Comparison of ENCODE assay signal across 14 cellular contexts in the genomic region with DNA sequence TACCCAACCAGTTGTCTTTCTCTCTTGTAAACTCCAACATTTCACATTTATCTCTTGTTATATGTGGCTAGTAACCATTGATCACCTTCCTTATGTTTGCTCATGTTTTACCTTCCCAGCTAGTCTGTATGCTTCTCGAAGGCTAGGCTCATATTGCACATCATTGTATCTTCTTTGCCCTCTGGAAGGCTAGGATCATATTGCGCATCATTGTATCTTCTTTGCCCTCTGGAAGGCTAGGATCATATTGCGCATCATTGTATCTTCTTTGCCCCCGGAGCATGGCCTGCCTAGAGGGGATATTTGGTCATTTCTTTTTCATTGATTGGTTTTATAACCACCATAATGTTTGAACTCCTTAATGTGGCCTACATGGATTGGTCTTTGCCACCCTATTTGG. TPM values are rescaled to one million over a fixed set of nuclear protein-coding genes. Genes with fewer than 3 reads are reported as not detected.
DNase-seq lines count a peak whose midpoint lies in the region; ATAC-seq and TF ChIP-seq lines count a peak whose summit lies in the region.
"Had no signal": no experiment of that assay in that cellular context is flagged by ENCODE, and none has a peak within 500 bp of the region (broad histone marks: within the 10 kb centered on the region; RNA-seq: fewer than 3 reads in every experiment).

No MANE protein-coding gene starts in this region.

- peaks cover 9% of the 10 kb centered on the region for H3F3A ChIP-seq in PC-3 (ENCODE audit: low read length, unreplicated experiment)
- peaks cover 2% of the 10 kb centered on the region for H3F3A ChIP-seq in smooth muscle cell (ENCODE audit: low read depth)

- intact Hi-C loops in Calu3 (cut with micrococcal nuclease; ENCODE audit: unreplicated experiment): no loop called here
- intact Hi-C loops in PC-3 (cut with micrococcal nuclease): no loop called here

- 82% methylated on average over 4 of the region's 4 CpGs for WGBS in smooth muscle cell (ENCODE audit: low lambda C conversion rate)

- no peaks in the 10 kb centered on the region for H3K36me3 ChIP-seq in PC-3 (ENCODE audit: low read depth, low read length)
- H3K36me3 ChIP-seq in smooth muscle cell (ENCODE audit: low read depth): no peaks in the 10 kb centered on the region
- H3K36me3 ChIP-seq: BLaER1 had no signal

- no peaks in the 10 kb centered on the region for H3K79me2 ChIP-seq in PC-3 (ENCODE audit: low read length)
- no peaks in the 10 kb centered on the region for H3K79me2 ChIP-seq in smooth muscle cell (ENCODE audit: low read depth)

- H3K9me3 Mint-ChIP-seq in Calu3 (ENCODE audit: low read depth, unreplicated experiment): no peaks in the 10 kb centered on the region

- CTCF ChIA-PET in Calu3 (lab: Charles Lee): no interaction called here
- CTCF ChIA-PET in PC-3 (lab: Charles Lee): no interaction called here

- TF ChIP-seq CTCF in Calu3 (IDR thresholded peaks at IDR 0.05; ENCODE audit: unreplicated experiment) (no peak), PC-3 (conservative IDR thresholded peaks at IDR 0.05; ENCODE audit: low read depth, low read length) (no peak), smooth muscle cell (IDR thresholded peaks at IDR 0.05; ENCODE audit: borderline replicate concordance, insufficient read depth, poor library complexity, severe bottlenecking) (no peak)

- no peak overlapping the region for H3K4me3 Mint-ChIP-seq in Calu3 (ENCODE audit: low read depth, unreplicated experiment)

- no peaks in the 10 kb centered on the region for H4K20me1 ChIP-seq in PC-3 (ENCODE audit: low read length)
- no peaks in the 10 kb centered on the region for H4K20me1 ChIP-seq in smooth muscle cell (ENCODE audit: low read depth)
- H4K20me1 ChIP-seq: BLaER1 had no signal

- no peak overlapping the region for H3K4me3 ChIP-seq in PC-3 (ENCODE audit: low read length)
- no peak overlapping the region for H3K4me3 ChIP-seq in smooth muscle cell
- H3K4me3 ChIP-seq: BLaER1 had no signal

- H3K27ac ChIP-seq in PC-3 (ENCODE audit: low read length) (peak overlapping the region; percentile 94; the same call in 1 of the 2 replicates), epithelial cell of prostate (peak overlapping the region; percentile 86), smooth muscle cell (ENCODE audit: low read depth) (peak overlapping the region; percentile 82)
- H3K27ac ChIP-seq: BLaER1 had no signal

- H2AFZ ChIP-seq in PC-3 (ENCODE audit: low read length) (no peak overlapping the region), smooth muscle cell (ENCODE audit: low read depth) (no peak overlapping the region)

- H3K4me1 Mint-ChIP-seq in Calu3 (ENCODE audit: low read depth, unreplicated experiment): peaks cover 52% of the 10 kb centered on the region

- H3K4me1 ChIP-seq in PC-3 (ENCODE audit: insufficient read depth, low read length) (peaks cover 29% of the 10 kb centered on the region), smooth muscle cell (ENCODE audit: low read depth) (no peaks in the 10 kb centered on the region)
- H3K4me1 ChIP-seq: BLaER1 had no signal

- POLR2A ChIA-PET in PC-3 (lab: Charles Lee; ENCODE audit: unreplicated experiment): no interaction called here

- ATAC-seq in PC-3: no peak

- BruUV-seq in Calu3 (replicated peaks; lab: Mats Ljungman, UMichigan) (no TSS peak), PC-3 (replicated peaks; lab: Mats Ljungman, UMichigan) (TSS peak; percentile 93)

- H3K9me3 ChIP-seq in PC-3 (ENCODE audit: low read length): no peaks in the 10 kb centered on the region
- H3K9me3 ChIP-seq in smooth muscle cell (replicated peaks; ENCODE audit: low read depth): no peaks in the 10 kb centered on the region
- H3K9me3 ChIP-seq: BLaER1 had no signal

- H3K4me2 ChIP-seq in PC-3 (ENCODE audit: low read length) (no peak overlapping the region), smooth muscle cell (no peak overlapping the region)
- H3K4me2 ChIP-seq: BLaER1 had no signal

- peaks cover 11% of the 10 kb centered on the region for H3K36me3 Mint-ChIP-seq in Calu3 (ENCODE audit: insufficient read depth, unreplicated experiment)

- H3K27me3 Mint-ChIP-seq in Calu3 (ENCODE audit: unreplicated experiment): no peaks in the 10 kb centered on the region

- no peak overlapping the region for H3K9ac ChIP-seq in PC-3 (ENCODE audit: low read length)
- H3K9ac ChIP-seq in smooth muscle cell (ENCODE audit: low read depth): no peak overlapping the region
- H3K9ac ChIP-seq: BLaER1 had no signal

- H3K27ac Mint-ChIP-seq in Calu3 (ENCODE audit: unreplicated experiment): peak overlapping the region; percentile 89

- no peaks in the 10 kb centered on the region for H3K9me2 ChIP-seq in PC-3 (replicated peaks; ENCODE audit: low read length)

- no peaks in the 10 kb centered on the region for H3K27me3 ChIP-seq in PC-3 (ENCODE audit: low read length)
- H3K27me3 ChIP-seq in smooth muscle cell (ENCODE audit: low read depth): no peaks in the 10 kb centered on the region
- H3K27me3 ChIP-seq: BLaER1 had no signal

- DNase-seq in Calu3 (no peak), PC-3 (no peak), epithelial cell of prostate (ENCODE audit: low read depth, low spot score) (no peak), smooth muscle cell (lab: John Stamatoyannopoulos, UW; ENCODE audit: unreplicated experiment) (no peak), NCI-H187 (lab: John Stamatoyannopoulos, UW) (no peak), kidney glomerular epithelial cell (lab: John Stamatoyannopoulos, UW) (no peak)
- no peak for DNase-seq in activated T-cell treated with anti-CD3 and anti-CD28 coated beads, Interleukin-2, amount 50 U/mL, for 1 hour
- DNase-seq: DND-41, Kasumi-1, NCI-H1105, NCI-H1694 treated with DMSO at 0.1 percent for 48 hours, NCI-H748 treated with DMSO at 0.1 percent for 48 hours, OCI-M1 had no signal

RNA-seq across cellular contexts. Expression of gene ATP13A3, which starts 39.4 kb away (rescaled TPM):
- total RNA-seq in Calu3 (2022): 229 and 237 TPM in 2 replicates
- total RNA-seq in PC-3 (2014; rRNA removed): 69.4 and 101 TPM in 2 replicates
- 65.3 and 128 TPM in 2 replicates for total RNA-seq in smooth muscle cell
- polyA plus RNA-seq in smooth muscle cell: 13.0 and 13.5 TPM in 2 replicates
